Comparison of ENCODE assay signal across 8 cellular contexts in genomic region chr12:31733549-31734432, GRCh38. TPM values are rescaled to one million over a fixed set of nuclear protein-coding genes. Genes with fewer than 3 reads are reported as not detected.
DNase-seq lines count a peak whose midpoint lies in the region; ATAC-seq, FAIRE-seq and TF ChIP-seq lines count a peak whose summit lies in the region.
"Not testable (repeated sequence)": the region's sequence is repeated elsewhere in the genome, so short reads cannot be mapped to it uniquely, and the experiment has no call there.

No MANE protein-coding gene starts in this region.

- not testable (repeated sequence) for H3K4me1 ChIP-seq in HEK293 (ENCODE audit: control insufficient read depth, insufficient read depth, low read length); mesendoderm (ENCODE audit: control insufficient read depth, low read depth, low read length)
- H3K4me1 ChIP-seq in PC-3 (ENCODE audit: insufficient read depth, low read length) = peaks cover 41% of the 10 kb centered on the region
- peaks cover 38% of the 10 kb centered on the region for H3K4me1 ChIP-seq in astrocyte (ENCODE audit: insufficient read depth, low read length)
- H3K4me1 ChIP-seq in esophagus squamous epithelium = peaks cover 9 to 49% (median 21%) of the 10 kb centered on the region in 3 donors

- not testable (repeated sequence) for H2AFZ ChIP-seq in PC-3 (ENCODE audit: low read length); astrocyte (ENCODE audit: low read depth, low read length)

- not testable (repeated sequence) for H3K79me2 ChIP-seq in PC-3 (ENCODE audit: low read length); astrocyte (ENCODE audit: insufficient read depth, low read length); mesendoderm (ENCODE audit: control insufficient read depth, insufficient read depth, low read length)

- not testable (repeated sequence) for H2AK5ac ChIP-seq in mesendoderm (ENCODE audit: low read length)

- not testable (repeated sequence) for TF ChIP-seq POLR2A in esophagus squamous epithelium (IDR thresholded peaks at IDR 0.05)

- not testable (repeated sequence) for BruUV-seq in PC-3 (replicated peaks; lab: Mats Ljungman, UMichigan)

- peak overlapping the region; percentile 86 for H3K27ac Mint-ChIP-seq in activated CD4-positive, alpha-beta T cell treated with anti-CD3 and anti-CD28 coated beads, Interleukin-2, amount 10 ng/mL, durations not matched to agents 7 days and 5 days
- H3K27ac Mint-ChIP-seq in astrocyte (ENCODE audit: unreplicated experiment) = peak overlapping the region; percentile 75
- H3K27ac Mint-ChIP-seq in stimulated activated memory B cell treated with anti-CD40 and anti-IgM and Interleukin-4, amounts not matched to agents 10 μg/mL and 1 μg/mL and 100 μg/mL, for 72 hours = peak overlapping the region; percentile 52

- H3K23ac ChIP-seq in mesendoderm (ENCODE audit: low read length) = not testable (repeated sequence)

- not testable (repeated sequence) for H2BK15ac ChIP-seq in mesendoderm (replicated peaks; ENCODE audit: low read depth)

- H3K4me1 Mint-ChIP-seq in activated CD4-positive, alpha-beta T cell treated with anti-CD3 and anti-CD28 coated beads, Interleukin-2, amount 10 ng/mL, durations not matched to agents 7 days and 5 days = peaks cover 58% of the 10 kb centered on the region
- H3K4me1 Mint-ChIP-seq in astrocyte (ENCODE audit: low read depth, unreplicated experiment) = peaks cover 15% of the 10 kb centered on the region
- H3K4me1 Mint-ChIP-seq in stimulated activated memory B cell treated with anti-CD40 and anti-IgM and Interleukin-4, amounts not matched to agents 10 μg/mL and 1 μg/mL and 100 μg/mL, for 72 hours = peaks cover 47% of the 10 kb centered on the region

- H4K8ac ChIP-seq in mesendoderm (ENCODE audit: low read depth, low read length) = not testable (repeated sequence)

- TF ChIP-seq CTCF in AG10803 (conservative IDR thresholded peaks at IDR 0.05; ENCODE audit: low read length); HEK293 (tag by site-specific recombination; IDR thresholded peaks at IDR 0.05); PC-3 (conservative IDR thresholded peaks at IDR 0.05; ENCODE audit: low read depth, low read length); astrocyte (IDR thresholded peaks at IDR 0.05; ENCODE audit: insufficient read depth, low read depth, low read length); esophagus squamous epithelium (IDR thresholded peaks at IDR 0.05): not testable (repeated sequence)

- H3K9me3 ChIP-seq in HEK293 (ENCODE audit: control insufficient read depth, insufficient read depth, low read depth, low read length); PC-3 (ENCODE audit: low read length); astrocyte (ENCODE audit: insufficient read depth, low read depth, low read length): not testable (repeated sequence)
- peaks cover 0 to 17% (median 0%) of the 10 kb centered on the region in 3 donors for H3K9me3 ChIP-seq in esophagus squamous epithelium

- H4K20me1 ChIP-seq in PC-3 (ENCODE audit: low read length); astrocyte (ENCODE audit: insufficient read depth, low read length): not testable (repeated sequence)

- H3K27me3 Mint-ChIP-seq in activated CD4-positive, alpha-beta T cell treated with anti-CD3 and anti-CD28 coated beads, Interleukin-2, amount 10 ng/mL, durations not matched to agents 7 days and 5 days; astrocyte (ENCODE audit: low read depth, unreplicated experiment); stimulated activated memory B cell treated with anti-CD40 and anti-IgM and Interleukin-4, amounts not matched to agents 10 μg/mL and 1 μg/mL and 100 μg/mL, for 72 hours: not testable (repeated sequence)

- H3K79me1 ChIP-seq in mesendoderm (ENCODE audit: low read length) = not testable (repeated sequence)

- 63 to 67% methylated on average over 13 to 14 of the region's 15 CpGs for WGBS in esophagus squamous epithelium, 2 donors
- no CpG with 5 or more reads among the region's 15 CpGs for WGBS in mesendoderm (ENCODE audit: extremely low coverage, insufficient coverage, low lambda C conversion rate)

- H3K4me2 ChIP-seq in PC-3 (ENCODE audit: low read length) (peak overlapping the region; percentile 63), astrocyte (ENCODE audit: low read length) (peak overlapping the region; percentile 35)
- H3K4me2 ChIP-seq in mesendoderm (ENCODE audit: low read length) = not testable (repeated sequence)

- not testable (repeated sequence) for H3K18ac ChIP-seq in mesendoderm (ENCODE audit: low read length)

- not testable (repeated sequence) for H3K4me3 ChIP-seq in AG10803 (ENCODE audit: low read length); HEK293 (ENCODE audit: low read depth, low read length); PC-3 (ENCODE audit: low read length); astrocyte (ENCODE audit: insufficient read depth, low read depth, low read length); esophagus squamous epithelium; mesendoderm (ENCODE audit: low read length)

- intact Hi-C loops in PC-3 (cut with micrococcal nuclease); esophagus squamous epithelium (cut with DNase I): not testable (repeated sequence)

- H2BK5ac ChIP-seq in mesendoderm (ENCODE audit: low read length) = not testable (repeated sequence)

- peaks cover 38% of the 10 kb centered on the region for H3K36me3 Mint-ChIP-seq in activated CD4-positive, alpha-beta T cell treated with anti-CD3 and anti-CD28 coated beads, Interleukin-2, amount 10 ng/mL, durations not matched to agents 7 days and 5 days (ENCODE audit: low read depth)
- H3K36me3 Mint-ChIP-seq in astrocyte (ENCODE audit: low read depth, unreplicated experiment) = not testable (repeated sequence)
- peaks cover 19% of the 10 kb centered on the region for H3K36me3 Mint-ChIP-seq in stimulated activated memory B cell treated with anti-CD40 and anti-IgM and Interleukin-4, amounts not matched to agents 10 μg/mL and 1 μg/mL and 100 μg/mL, for 72 hours

- not testable (repeated sequence) for H3K9me2 ChIP-seq in PC-3 (replicated peaks; ENCODE audit: low read length)

- CTCF ChIA-PET in HEK293 (lab: Yijun Ruan, JAX); PC-3 (lab: Charles Lee): not testable (repeated sequence)
- CTCF ChIA-PET in activated CD4-positive, alpha-beta T cell treated with anti-CD3 and anti-CD28 coated beads, Interleukin-2, amount 10 ng/mL, durations not matched to agents 7 days and 5 days (lab: Charles Lee) = interaction anchor here (0.6 to 1.6 kb wide), 7 partner anchors 11 to 970 kb away, joined by 3 to 4 read pairs (median 3); no protein-coding TSS in a partner anchor

- H3K9me3 Mint-ChIP-seq in activated CD4-positive, alpha-beta T cell treated with anti-CD3 and anti-CD28 coated beads, Interleukin-2, amount 10 ng/mL, durations not matched to agents 7 days and 5 days = peaks cover 24% of the 10 kb centered on the region
- H3K9me3 Mint-ChIP-seq in astrocyte (ENCODE audit: unreplicated experiment); stimulated activated memory B cell treated with anti-CD40 and anti-IgM and Interleukin-4, amounts not matched to agents 10 μg/mL and 1 μg/mL and 100 μg/mL, for 72 hours: not testable (repeated sequence)

- not testable (repeated sequence) for FAIRE-seq in astrocyte (lab: Jason Lieb, UNC)

- H4K5ac ChIP-seq in mesendoderm (ENCODE audit: low read length) = not testable (repeated sequence)

- H3K36me3 ChIP-seq in HEK293 (ENCODE audit: control insufficient read depth in 2 of 2, insufficient read depth in 1 of 2, low read length in 2 of 2); PC-3 (ENCODE audit: low read depth, low read length); astrocyte (ENCODE audit: insufficient read depth, low read length); esophagus squamous epithelium; mesendoderm (ENCODE audit: control insufficient read depth, insufficient read depth, low read length): not testable (repeated sequence)

- POLR2A ChIA-PET in HEK293 (lab: Yijun Ruan, JAX); activated CD4-positive, alpha-beta T cell treated with anti-CD3 and anti-CD28 coated beads, Interleukin-2, amount 10 ng/mL, durations not matched to agents 7 days and 5 days (lab: Charles Lee): not testable (repeated sequence)
- POLR2A ChIA-PET in PC-3 (lab: Charles Lee; ENCODE audit: unreplicated experiment) = interaction anchor here (0.6 to 0.7 kb wide), 2 partner anchors 16 to 30 kb away, joined by 5 to 26 read pairs; no protein-coding TSS in a partner anchor

- peak; percentile 29 for DNase-seq in AG10803 (ENCODE audit: low read depth)
- peak; percentile 76 for DNase-seq in PC-3
- DNase-seq in activated CD4-positive, alpha-beta T cell treated with anti-CD3 and anti-CD28 coated beads, Interleukin-2, amount 10 ng/mL, durations not matched to agents 7 days and 5 days = peak; percentile 19
- DNase-seq in astrocyte (ENCODE audit: low read depth) = peak; percentile 78
- DNase-seq in esophagus squamous epithelium (lab: John Stamatoyannopoulos, UW) = not testable (repeated sequence)
- peak; percentile 68 for DNase-seq in mesendoderm

- not testable (repeated sequence) for ATAC-seq in PC-3; stimulated activated memory B cell treated with anti-CD40 and anti-IgM and Interleukin-4, amounts not matched to agents 10 μg/mL and 1 μg/mL and 100 μg/mL, for 72 hours

- H3K4me3 Mint-ChIP-seq in activated CD4-positive, alpha-beta T cell treated with anti-CD3 and anti-CD28 coated beads, Interleukin-2, amount 10 ng/mL, durations not matched to agents 7 days and 5 days; astrocyte (ENCODE audit: unreplicated experiment): not testable (repeated sequence)
- peak overlapping the region; percentile 63 for H3K4me3 Mint-ChIP-seq in stimulated activated memory B cell treated with anti-CD40 and anti-IgM and Interleukin-4, amounts not matched to agents 10 μg/mL and 1 μg/mL and 100 μg/mL, for 72 hours

- H3K9ac ChIP-seq in PC-3 (ENCODE audit: low read length) (peak overlapping the region; percentile 46), astrocyte (ENCODE audit: low read length) (peak overlapping the region; percentile 52)
- not testable (repeated sequence) for H3K9ac ChIP-seq in mesendoderm (ENCODE audit: low read length)

- H3K4ac ChIP-seq in mesendoderm (ENCODE audit: low read depth, low read length) = peak overlapping the region; percentile 22

- H3K56ac ChIP-seq in mesendoderm (ENCODE audit: low read length) = not testable (repeated sequence)

- H2BK120ac ChIP-seq in mesendoderm (ENCODE audit: low read depth, low read length) = peak overlapping the region; percentile 75

- H3K27me3 ChIP-seq in PC-3 (ENCODE audit: low read length); astrocyte (ENCODE audit: insufficient read depth, low read length); esophagus squamous epithelium; mesendoderm (ENCODE audit: insufficient read depth, low read length, poor library complexity): not testable (repeated sequence)

- H3K27ac ChIP-seq in HEK293 (ENCODE audit: extremely low read depth, low read depth, low read length); mesendoderm (ENCODE audit: low read depth, low read length): not testable (repeated sequence)
- H3K27ac ChIP-seq in PC-3 (ENCODE audit: low read length) = peak overlapping the region; percentile 91
- H3K27ac ChIP-seq in astrocyte (ENCODE audit: low read depth, low read length) = peak overlapping the region; percentile 88
- H3K27ac ChIP-seq in esophagus squamous epithelium = peak overlapping the region; percentile 87 to 97 (median 90)

- H3F3A ChIP-seq in PC-3 (ENCODE audit: low read length, unreplicated experiment) = not testable (repeated sequence)

RNA-seq across cellular contexts. Expression of gene AMN1, which starts 5.0 kb away (rescaled TPM):
- total RNA-seq in PC-3 (2014; rRNA removed) (2.1 and 3.9 TPM in 2 replicates), astrocyte (3.6 and 3.9 TPM in 2 replicates), esophagus squamous epithelium (1 to 10 TPM; 1.9 to 6.7 (median 5.7) TPM)
- total RNA-seq in activated CD4-positive, alpha-beta T cell treated with anti-CD3 and anti-CD28 coated beads, Interleukin-2, amount 10 ng/mL, durations not matched to agents 7 days and 5 days = 1 to 10 TPM; 6.1 to 6.6 TPM
- 8.7 TPM for polyA plus RNA-seq in mesendoderm (2013, experiment 1 of 2)
- polyA plus RNA-seq in mesendoderm (2013, experiment 2 of 2) = 7.9 TPM
